In the genomic region with DNA sequence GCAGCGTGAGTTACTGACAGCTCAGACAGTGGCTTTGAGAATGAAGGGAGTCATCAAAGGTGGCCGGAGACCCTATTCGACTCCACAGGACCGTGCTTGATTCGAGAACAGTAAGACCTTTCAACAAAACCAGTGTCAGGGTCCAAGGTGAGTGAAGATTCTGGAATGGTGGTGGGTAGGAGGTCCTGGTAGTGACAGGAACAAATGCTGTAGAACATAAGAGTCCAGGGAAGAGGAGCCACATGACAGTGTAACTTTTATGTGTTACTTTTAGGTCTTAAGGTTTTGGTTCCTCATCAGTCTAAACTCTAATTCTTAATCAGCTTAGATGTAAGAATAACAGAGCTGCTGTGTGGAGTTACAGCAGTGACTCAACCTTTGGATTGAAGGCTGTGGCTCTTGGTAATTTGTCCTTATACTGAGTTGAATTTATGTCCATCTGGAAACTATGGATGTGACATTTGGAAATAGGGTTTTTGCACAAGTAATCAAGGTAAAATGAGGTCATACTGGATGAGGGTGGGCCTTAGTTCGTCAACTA, we compare ENCODE assay signal across 9 cellular contexts. TPM values are rescaled to one million over a fixed set of nuclear protein-coding genes. Genes with fewer than 3 reads are reported as not detected.
DNase-seq lines count a peak whose midpoint lies in the region; ATAC-seq and TF ChIP-seq lines count a peak whose summit lies in the region.
"Had no signal": no experiment of that assay in that cellular context is flagged by ENCODE, and none has a peak within 500 bp of the region (broad histone marks: within the 10 kb centered on the region; RNA-seq: fewer than 3 reads in every experiment).

No MANE protein-coding gene starts in this region.

- in situ Hi-C loops in HAP-1 (cut with MboI; ENCODE audit: low sequenced_read_pairs): no loop called here

- peaks cover 55% of the 10 kb centered on the region for H3F3A ChIP-seq in SU-DHL-6 (ENCODE audit: insufficient read depth)

- H3K36me3 ChIP-seq in SU-DHL-6 (ENCODE audit: low read length) (no peaks in the 10 kb centered on the region), fibroblast of lung (ENCODE audit: control insufficient read depth, insufficient read depth, low read length) (peaks cover 3% of the 10 kb centered on the region), subcutaneous abdominal adipose tissue (ENCODE audit: control insufficient read depth in 5 of 5, insufficient read depth in 5 of 5, low read length in 5 of 5) (peaks cover 0 to 10% (median 0%) of the 10 kb centered on the region in 5 donors), HAP-1 (replicated peaks) (peaks cover 7% of the 10 kb centered on the region; the same call in 1 of the 2 replicates)
- H3K36me3 ChIP-seq: right atrium auricular region had no signal

- H3K9me3 ChIP-seq in SU-DHL-6 (ENCODE audit: insufficient read depth, low read length) (no peaks in the 10 kb centered on the region), fibroblast of lung (ENCODE audit: control insufficient read depth, insufficient read depth, low read depth, low read length) (no peaks in the 10 kb centered on the region), subcutaneous abdominal adipose tissue (ENCODE audit: control insufficient read depth in 5 of 5, low read length in 5 of 5) (no peaks in the 10 kb centered on the region), HAP-1 (no peaks in the 10 kb centered on the region)
- H3K9me3 ChIP-seq: right atrium auricular region had no signal

- peak overlapping the region; percentile 11 for H3K4me3 ChIP-seq in SU-DHL-6 (ENCODE audit: insufficient read depth, low read length, poor library complexity, severe bottlenecking)
- H3K4me3 ChIP-seq in fibroblast of lung (replicated peaks in 1 of 4; ENCODE audit: control extremely low read depth in 1 of 4, insufficient read depth in 1 of 4, low read depth in 3 of 4, low read length in 4 of 4): no peak overlapping the region
- H3K4me3 ChIP-seq in subcutaneous abdominal adipose tissue (ENCODE audit: low read depth in 1 of 5, low read length in 5 of 5): peak overlapping the region in 1 of 5 donors; percentile 0
- H3K4me3 ChIP-seq in HAP-1: no peak overlapping the region

- H3K4me1 Mint-ChIP-seq in activated T-cell treated with anti-CD3 and anti-CD28 coated beads, Interleukin-2, amount 50 U/mL, for 4 hours (ENCODE audit: low read depth): peaks cover 67% of the 10 kb centered on the region

- H3K36me3 Mint-ChIP-seq in activated T-cell treated with anti-CD3 and anti-CD28 coated beads, Interleukin-2, amount 50 U/mL, for 4 hours (ENCODE audit: insufficient read depth): peaks cover 6% of the 10 kb centered on the region

- no peaks in the 10 kb centered on the region for H3K27me3 Mint-ChIP-seq in activated T-cell treated with anti-CD3 and anti-CD28 coated beads, Interleukin-2, amount 50 U/mL, for 4 hours (ENCODE audit: low read depth)

- H3K79me2 ChIP-seq in SU-DHL-6 (ENCODE audit: insufficient read depth, low read length) (peaks cover 57% of the 10 kb centered on the region), fibroblast of lung (ENCODE audit: control insufficient read depth, insufficient read depth, low read length) (peaks cover 59% of the 10 kb centered on the region)

- H4K20me1 ChIP-seq in SU-DHL-6 (ENCODE audit: low read depth, low read length) (no peaks in the 10 kb centered on the region), fibroblast of lung (ENCODE audit: control insufficient read depth, extremely low read depth, insufficient read depth, low read length) (no peaks in the 10 kb centered on the region)

- H3K27ac ChIP-seq in SU-DHL-6 (ENCODE audit: low read depth, low read length) (peak overlapping the region; percentile 73), fibroblast of lung (ENCODE audit: insufficient read depth, low read length) (no peak overlapping the region), subcutaneous abdominal adipose tissue (ENCODE audit: low read depth, low read length) (peak overlapping the region; percentile 9)

- H3K4me1 ChIP-seq in fibroblast of lung (ENCODE audit: control insufficient read depth, extremely low read depth, insufficient read depth, low read length) (peaks cover 6% of the 10 kb centered on the region), subcutaneous abdominal adipose tissue (ENCODE audit: control insufficient read depth in 5 of 5, insufficient read depth in 5 of 5, low read length in 5 of 5) (peaks cover 0 to 66% (median 39%) of the 10 kb centered on the region in 5 donors), HAP-1 (no peaks in the 10 kb centered on the region; the same call in 1 of the 2 replicates)

- no peak for DNase-seq in activated T-cell treated with anti-CD3 and anti-CD28 coated beads, Interleukin-2, amount 50 U/mL, for 4 hours
- no peak for DNase-seq in activated T-cell treated with anti-CD3 and anti-CD28 coated beads, Interleukin-2, amount 50 U/mL, for 48 hours
- no peak for DNase-seq in fibroblast of lung (ENCODE audit: low read depth in 2 of 2)
- no peak for DNase-seq in iPS-NIHi7 (ENCODE audit: extremely low spot score)
- DNase-seq in COR-L47 (lab: John Stamatoyannopoulos, UW): no peak
- DNase-seq in HAP-1 (ENCODE audit: low spot score in 2 of 2): no peak

- H3K9me2 ChIP-seq in SU-DHL-6 (replicated peaks; ENCODE audit: insufficient read depth, low read length): no peaks in the 10 kb centered on the region

- H3K9ac ChIP-seq in SU-DHL-6 (ENCODE audit: low read length) (peak overlapping the region; percentile 80), fibroblast of lung (ENCODE audit: insufficient read depth, low read length) (no peak overlapping the region), subcutaneous abdominal adipose tissue (ENCODE audit: low read length in 5 of 5) (peak overlapping the region in 1 of 5 donors; percentile 16)

- H3K4me2 ChIP-seq in SU-DHL-6 (ENCODE audit: low read depth, low read length, poor library complexity, severe bottlenecking) (peak overlapping the region; percentile 97), fibroblast of lung (ENCODE audit: extremely low read depth, insufficient read depth, low read length) (peak overlapping the region; percentile 29)

- H2AFZ ChIP-seq in SU-DHL-6 (ENCODE audit: low read depth, low read length, severe bottlenecking): no peak overlapping the region
- H2AFZ ChIP-seq in fibroblast of lung (ENCODE audit: low read length): no peak overlapping the region

- TF ChIP-seq CTCF in SU-DHL-6 (IDR thresholded peaks at IDR 0.05; ENCODE audit: insufficient read depth, low read length, poor library complexity, severe bottlenecking): no peak
- no peak for TF ChIP-seq CTCF in fibroblast of lung (conservative IDR thresholded peaks at IDR 0.05 in 1 of 2, IDR thresholded peaks at IDR 0.05 in 1 of 2; ENCODE audit: low read depth in 1 of 2, low read length in 2 of 2)

- no peaks in the 10 kb centered on the region for H3K9me3 Mint-ChIP-seq in activated T-cell treated with anti-CD3 and anti-CD28 coated beads, Interleukin-2, amount 50 U/mL, for 4 hours

- peak overlapping the region; percentile 100 for H3K4me3 Mint-ChIP-seq in activated T-cell treated with anti-CD3 and anti-CD28 coated beads, Interleukin-2, amount 50 U/mL, for 4 hours

- H3K27me3 ChIP-seq in SU-DHL-6 (ENCODE audit: low read length): no peaks in the 10 kb centered on the region
- H3K27me3 ChIP-seq in fibroblast of lung (ENCODE audit: control insufficient read depth, insufficient read depth, low read length): no peaks in the 10 kb centered on the region
- H3K27me3 ChIP-seq in subcutaneous abdominal adipose tissue (ENCODE audit: control insufficient read depth in 5 of 5, insufficient read depth in 4 of 5, low read length in 5 of 5): no peaks in the 10 kb centered on the region
- no peaks in the 10 kb centered on the region for H3K27me3 ChIP-seq in HAP-1 (ENCODE audit: low read depth)
- H3K27me3 ChIP-seq: right atrium auricular region had no signal

- ATAC-seq in activated T-cell treated with anti-CD3 and anti-CD28 coated beads, Interleukin-2, amount 50 U/mL, for 4 hours: no peak

RNA-seq across cellular contexts. Expression of gene TBC1D22A, which starts 1.8 kb away (rescaled TPM):
- 10 to 100 TPM; 29.8 to 31.1 (median 29.9) TPM for total RNA-seq in activated T-cell treated with anti-CD3 and anti-CD28 coated beads, Interleukin-2, amount 50 U/mL, for 4 hours
- 10.3 and 11.6 TPM in 2 replicates for total RNA-seq in fibroblast of lung
- polyA plus RNA-seq in fibroblast of lung: 16.2 and 17.6 TPM in 2 replicates
- 17.6 and 20.0 TPM in 2 replicates for polyA plus RNA-seq in fibroblast of lung (2012)
- 11.7 and 21.2 TPM in 2 replicates for polyA minus RNA-seq in fibroblast of lung (ENCODE audit: low replicate concordance)

RNA-seq across cellular contexts. Expression of gene CERK, which starts 26.2 kb away (rescaled TPM):
- 10 to 100 TPM; 41.4 to 47.3 (median 44.9) TPM for total RNA-seq in activated T-cell treated with anti-CD3 and anti-CD28 coated beads, Interleukin-2, amount 50 U/mL, for 4 hours
- 24.9 and 28.2 TPM in 2 replicates for total RNA-seq in fibroblast of lung
- 19.5 and 23.8 TPM in 2 replicates for polyA plus RNA-seq in fibroblast of lung
- polyA plus RNA-seq in fibroblast of lung (2012): 18.8 and 25.5 TPM in 2 replicates
- polyA minus RNA-seq in fibroblast of lung (ENCODE audit: low replicate concordance): 40.7 and 44.1 TPM in 2 replicates
